In genomic region chr21:43684424-43684823, GRCh38 we compare ENCODE assay signal across 19 cellular contexts. TPM values are rescaled to one million over a fixed set of nuclear protein-coding genes. Genes with fewer than 3 reads are reported as not detected.
DNase-seq lines count a peak whose midpoint lies in the region; ATAC-seq and FAIRE-seq lines count a peak whose summit lies in the region.
"Had no signal": no experiment of that assay in that cellular context is flagged by ENCODE, and none has a peak within 500 bp of the region (broad histone marks: within the 10 kb centered on the region; RNA-seq: fewer than 3 reads in every experiment).

No MANE protein-coding gene starts in this region.

- H3K27me3 ChIP-seq in right cardiac atrium (ENCODE audit: control insufficient read depth, insufficient read depth): no peaks in the 10 kb centered on the region
- H3K27me3 ChIP-seq: sigmoid colon, tibial artery had no signal

- H3K4me3 ChIP-seq in right cardiac atrium (ENCODE audit: low read length): no peak overlapping the region
- H3K4me3 ChIP-seq: sigmoid colon, tibial artery had no signal

- FAIRE-seq in urothelium cell line (lab: Jason Lieb, UNC): no peak

- H3K9me3 ChIP-seq in right cardiac atrium (ENCODE audit: control insufficient read depth, low read length): no peaks in the 10 kb centered on the region
- H3K9me3 ChIP-seq: sigmoid colon, tibial artery had no signal

- peak overlapping the region; percentile 12 for H3K27ac Mint-ChIP-seq in activated T-helper 17 cell treated with anti-CD3 and anti-CD28 coated beads, Interleukin-2, amount 50 U/mL, for 72 hours
- H3K27ac Mint-ChIP-seq in stimulated activated naive B cell treated with anti-CD40 and anti-IgM and Interleukin-4, amounts not matched to agents 10 μg/mL and 1 μg/mL and 100 μg/mL, for 72 hours: peak overlapping the region; percentile 11
- H3K27ac Mint-ChIP-seq: activated CD4-positive, alpha-beta T cell treated with anti-CD3 and anti-CD28 coated beads for 36 hours; memory B cell had no signal

- peak; percentile 47 for ATAC-seq in Right ventricle myocardium superior (ENCODE audit: poor library complexity)
- no peak for ATAC-seq in activated T-helper 17 cell treated with anti-CD3 and anti-CD28 coated beads, Interleukin-2, amount 50 U/mL, for 72 hours (replicated peaks)
- peak; percentile 25 to 85 for ATAC-seq in right cardiac atrium
- no peak for ATAC-seq in stimulated activated naive B cell treated with anti-CD40 and anti-IgM and Interleukin-4, amounts not matched to agents 10 μg/mL and 1 μg/mL and 100 μg/mL, for 72 hours (replicated peaks)
- no peak for ATAC-seq in GM18858 (IDR thresholded peaks at IDR 0.05; ENCODE audit: unreplicated experiment)
- ATAC-seq: activated CD4-positive, alpha-beta T cell treated with anti-CD3 and anti-CD28 coated beads for 36 hours; activated naive CD4-positive, alpha-beta T cell treated with anti-CD3 and anti-CD28 coated beads, Interleukin-2, amount 50 U/mL, for 72 hours; naive thymus-derived CD4-positive, alpha-beta T cell had no signal

- H3K36me3 Mint-ChIP-seq in activated T-helper 17 cell treated with anti-CD3 and anti-CD28 coated beads, Interleukin-2, amount 50 U/mL, for 72 hours (ENCODE audit: low read depth): peaks cover 98% of the 10 kb centered on the region
- peaks cover 56 to 64% of the 10 kb centered on the region in 2 donors for H3K36me3 Mint-ChIP-seq in stimulated activated naive B cell treated with anti-CD40 and anti-IgM and Interleukin-4, amounts not matched to agents 10 μg/mL and 1 μg/mL and 100 μg/mL, for 72 hours

- no peaks in the 10 kb centered on the region for H3K27me3 Mint-ChIP-seq in activated T-helper 17 cell treated with anti-CD3 and anti-CD28 coated beads, Interleukin-2, amount 50 U/mL, for 72 hours
- H3K27me3 Mint-ChIP-seq in stimulated activated naive B cell treated with anti-CD40 and anti-IgM and Interleukin-4, amounts not matched to agents 10 μg/mL and 1 μg/mL and 100 μg/mL, for 72 hours: no peaks in the 10 kb centered on the region
- H3K27me3 Mint-ChIP-seq: activated CD4-positive, alpha-beta T cell treated with anti-CD3 and anti-CD28 coated beads for 36 hours; CD4-positive, alpha-beta memory T cell; memory B cell; naive thymus-derived CD4-positive, alpha-beta T cell had no signal

- H3K4me3 Mint-ChIP-seq in activated T-helper 17 cell treated with anti-CD3 and anti-CD28 coated beads, Interleukin-2, amount 50 U/mL, for 72 hours: no peak overlapping the region
- H3K4me3 Mint-ChIP-seq in stimulated activated naive B cell treated with anti-CD40 and anti-IgM and Interleukin-4, amounts not matched to agents 10 μg/mL and 1 μg/mL and 100 μg/mL, for 72 hours: no peak overlapping the region
- H3K4me3 Mint-ChIP-seq: activated CD4-positive, alpha-beta T cell treated with anti-CD3 and anti-CD28 coated beads for 36 hours; CD4-positive, alpha-beta memory T cell; memory B cell had no signal

- no peak overlapping the region for H3K27ac ChIP-seq in right cardiac atrium (ENCODE audit: low read length)
- H3K27ac ChIP-seq: sigmoid colon, tibial artery had no signal

- no peaks in the 10 kb centered on the region for H3K9me3 Mint-ChIP-seq in activated T-helper 17 cell treated with anti-CD3 and anti-CD28 coated beads, Interleukin-2, amount 50 U/mL, for 72 hours
- H3K9me3 Mint-ChIP-seq in stimulated activated naive B cell treated with anti-CD40 and anti-IgM and Interleukin-4, amounts not matched to agents 10 μg/mL and 1 μg/mL and 100 μg/mL, for 72 hours: no peaks in the 10 kb centered on the region
- H3K9me3 Mint-ChIP-seq: activated naive CD4-positive, alpha-beta T cell treated with anti-CD3 and anti-CD28 coated beads, Interleukin-2, amount 50 U/mL, for 72 hours; CD4-positive, alpha-beta memory T cell; memory B cell had no signal

- no peak for DNase-seq in Right ventricle myocardium superior
- no peak for DNase-seq in cardiac septum (ENCODE audit: low spot score)
- no peak for DNase-seq in right cardiac atrium
- DNase-seq in stimulated activated naive B cell treated with anti-CD40 and anti-IgM and Interleukin-4, amounts not matched to agents 10 μg/mL and 1 μg/mL and 100 μg/mL, for 72 hours: no peak
- no peak for DNase-seq in urothelium cell line (ENCODE audit: low spot score)
- DNase-seq: activated CD4-positive, alpha-beta T cell treated with anti-CD3 and anti-CD28 coated beads for 36 hours; activated T-cell treated with anti-CD3 and anti-CD28 coated beads for 4 hours; CD4-positive, alpha-beta memory T cell; DMS153; GDM1; naive thymus-derived CD4-positive, alpha-beta T cell; NCI-H1417; NCI-H510A treated with DMSO at 0.1 percent for 48 hours; sigmoid colon had no signal

- no peaks in the 10 kb centered on the region for H3K4me1 Mint-ChIP-seq in activated T-helper 17 cell treated with anti-CD3 and anti-CD28 coated beads, Interleukin-2, amount 50 U/mL, for 72 hours
- peaks cover 22 to 25% of the 10 kb centered on the region in 2 donors for H3K4me1 Mint-ChIP-seq in stimulated activated naive B cell treated with anti-CD40 and anti-IgM and Interleukin-4, amounts not matched to agents 10 μg/mL and 1 μg/mL and 100 μg/mL, for 72 hours
- H3K4me1 Mint-ChIP-seq: activated CD4-positive, alpha-beta T cell treated with anti-CD3 and anti-CD28 coated beads for 36 hours had no signal

- intact Hi-C loops in Right ventricle myocardium superior (cut with DNase I): no loop called here
- intact Hi-C loops in cardiac septum (cut with DNase I): no loop called here
- intact Hi-C loops in right cardiac atrium (cut with DNase I): no loop called here

- 56% methylated on average over 3 of the region's 3 CpGs for WGBS in right cardiac atrium

- H3K4me1 ChIP-seq in right cardiac atrium (ENCODE audit: control insufficient read depth, insufficient read depth, low read length): no peaks in the 10 kb centered on the region
- H3K4me1 ChIP-seq: sigmoid colon, tibial artery had no signal

RNA-seq across cellular contexts. Expression of gene RRP1B, which starts 25.1 kb away (rescaled TPM):
- 8.4 TPM for total RNA-seq in Right ventricle myocardium superior
- total RNA-seq in cardiac septum: 8.7 TPM
- total RNA-seq in activated T-helper 17 cell treated with anti-CD3 and anti-CD28 coated beads, Interleukin-2, amount 50 U/mL, for 72 hours: 10 to 100 TPM; 34.5 to 76.3 TPM
- total RNA-seq in right cardiac atrium: 10 to 100 TPM; 10.5 to 12.5 (median 11.5) TPM
- 4.7 TPM for polyA plus RNA-seq in right cardiac atrium

RNA-seq across cellular contexts. Expression of gene HSF2BP, which starts 25.1 kb away (rescaled TPM):
- not detected for total RNA-seq in Right ventricle myocardium superior
- total RNA-seq in cardiac septum: not detected
- 1 to 10 TPM in 1 of 2 donors, under 1 TPM in 1; 0.50 to 1.0 TPM for total RNA-seq in activated T-helper 17 cell treated with anti-CD3 and anti-CD28 coated beads, Interleukin-2, amount 50 U/mL, for 72 hours
- total RNA-seq in right cardiac atrium: under 1 TPM; 0.21 to 0.42 (median 0.38) TPM
- polyA plus RNA-seq in right cardiac atrium: 0.18 TPM

RNA-seq across cellular contexts. Expression of gene PDXK, which starts 34.5 kb away (rescaled TPM):
- 93.8 TPM for total RNA-seq in Right ventricle myocardium superior
- 56.9 TPM for total RNA-seq in cardiac septum
- 100 to 1,000 TPM; 102 to 115 TPM for total RNA-seq in activated T-helper 17 cell treated with anti-CD3 and anti-CD28 coated beads, Interleukin-2, amount 50 U/mL, for 72 hours
- total RNA-seq in right cardiac atrium: 100 to 1,000 TPM in 1 of 4 donors, 10 to 100 TPM in 3; 74.9 to 102 (median 83.5) TPM
- polyA plus RNA-seq in right cardiac atrium: 53.3 TPM

Comparison
In these comparisons a context has a peak if more than half of its experiments do, and no peak if none do; other contexts are left out.
1. ATAC-seq: peak in Right ventricle myocardium superior (single experiment) and right cardiac atrium (2 of 2); none in activated T-helper 17 cell treated with anti-CD3 and anti-CD28 coated beads, Interleukin-2, amount 50 U/mL, for 72 hours (single experiment), stimulated activated naive B cell treated with anti-CD40 and anti-IgM and Interleukin-4, amounts not matched to agents 10 μg/mL and 1 μg/mL and 100 μg/mL, for 72 hours (0 of 2) and GM18858 (single experiment).